28 cellular contexts compared by ENCODE assay signal in the genomic region with DNA sequence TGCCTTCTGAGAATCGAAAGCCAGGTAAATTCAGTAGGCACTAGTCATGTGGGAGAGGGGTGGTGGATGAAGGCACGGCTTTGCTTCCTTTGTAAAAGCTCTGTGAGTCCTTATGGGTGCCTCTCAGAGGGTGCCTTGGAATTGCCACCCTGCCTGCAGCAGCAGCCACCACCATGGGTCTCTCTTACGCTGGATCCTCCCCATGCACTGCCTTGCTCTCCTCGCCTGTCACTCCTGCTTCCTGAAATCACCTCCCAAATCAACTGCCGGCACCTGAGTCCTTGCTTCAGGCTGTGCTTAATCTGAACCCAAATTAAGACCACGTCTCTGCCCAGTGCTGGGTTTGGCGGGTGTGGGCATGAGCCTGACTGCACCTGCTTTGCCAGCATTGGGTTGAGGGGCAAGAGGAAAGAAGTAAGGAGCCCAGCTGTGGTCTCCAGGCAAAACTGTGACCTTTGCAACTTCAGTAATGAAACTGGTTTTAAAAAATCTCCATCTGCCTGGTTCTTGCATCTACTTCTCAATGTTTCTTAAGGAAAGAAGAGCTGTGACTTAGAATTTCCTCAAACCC.
"Had no signal": no experiment of that assay in that cellular context is flagged by ENCODE, and none has a peak within 500 bp of the region (broad histone marks: within the 10 kb centered on the region; RNA-seq: fewer than 3 reads in every experiment).

No MANE protein-coding gene starts in this region.

- H3K4me3 Mint-ChIP-seq: activated CD4-positive, alpha-beta memory T cell treated with anti-CD3 and anti-CD28 coated beads, Interleukin-2, amount 10 ng/mL, durations not matched to agents 7 days and 5 days; activated naive CD4-positive, alpha-beta T cell treated with anti-CD3 and anti-CD28 coated beads, Interleukin-2, amount 10 ng/mL, durations not matched to agents 7 days and 5 days; activated naive CD8-positive, alpha-beta T cell; activated naive CD8-positive, alpha-beta T cell treated with anti-CD3 and anti-CD28 coated beads, Interleukin-2, amount 50 U/mL, for 24 hours; brain had no signal

- H3K4me2 ChIP-seq: KMS-11 had no signal

- H3K27ac ChIP-seq: KMS-11, Peyer's patch, SJCRH30, SK-N-MC, WERI-Rb-1 had no signal

- ATAC-seq: activated naive CD8-positive, alpha-beta T cell treated with anti-CD3 and anti-CD28 coated beads, Interleukin-2, amount 50 U/mL, for 24 hours; PC-3 had no signal

- H3K4me3 ChIP-seq: Peyer's patch, SJCRH30, SK-N-MC had no signal

- DNase-seq: activated CD4-positive, alpha-beta memory T cell treated with anti-CD3 and anti-CD28 coated beads, Interleukin-2, amount 10 ng/mL, durations not matched to agents 7 days and 5 days; activated CD4-positive, alpha-beta T cell treated with anti-CD3 and anti-CD28 coated beads for 1 hour; activated CD4-positive, alpha-beta T cell treated with anti-CD3 and anti-CD28 coated beads for 48 hours; activated CD4-positive, CD25-positive, alpha-beta regulatory T cell; activated effector memory CD4-positive, alpha-beta T cell treated with Interleukin-2 at 50 U/mL for 16 hours; activated naive CD4-positive, alpha-beta T cell treated with anti-CD3 and anti-CD28 coated beads, Interleukin-2, amount 10 ng/mL, durations not matched to agents 7 days and 5 days; activated naive CD8-positive, alpha-beta T cell treated with anti-CD3 and anti-CD28 coated beads, Interleukin-2, amount 50 U/mL, for 24 hours; activated T-cell treated with anti-CD3 and anti-CD28 coated beads, Interleukin-2, amount 50 U/mL, for 48 hours; anterior cingulate cortex; caudate nucleus; NCI-H1105; NCI-H1417 treated with DMSO at 0.1 percent for 48 hours; NCI-H187 treated with DMSO at 0.1 percent for 48 hours; NCI-H2081 treated with DMSO at 0.1 percent for 48 hours; NCI-H524; NCI-H69; NCI-H82; NK-92 treated with Interleukin-12 subunit alpha and Interleukin-12 subunit beta, amount 100 ng/mL, for 24 hours; PC-3; Peyer's patch; SHP77; SJCRH30; T1000; WERI-Rb-1 had no signal

- H3K4me1 Mint-ChIP-seq: activated CD4-positive, alpha-beta memory T cell treated with anti-CD3 and anti-CD28 coated beads, Interleukin-2, amount 10 ng/mL, durations not matched to agents 7 days and 5 days; activated naive CD4-positive, alpha-beta T cell treated with anti-CD3 and anti-CD28 coated beads, Interleukin-2, amount 10 ng/mL, durations not matched to agents 7 days and 5 days; activated naive CD8-positive, alpha-beta T cell treated with anti-CD3 and anti-CD28 coated beads, Interleukin-2, amount 50 U/mL, for 24 hours had no signal

- H3K9ac ChIP-seq: KMS-11 had no signal

- H3K4me1 ChIP-seq: Peyer's patch, SJCRH30 had no signal

- H3K27me3 ChIP-seq: Peyer's patch, SJCRH30 had no signal

- H3K27ac Mint-ChIP-seq: activated CD4-positive, alpha-beta memory T cell treated with anti-CD3 and anti-CD28 coated beads, Interleukin-2, amount 10 ng/mL, durations not matched to agents 7 days and 5 days; activated naive CD4-positive, alpha-beta T cell treated with anti-CD3 and anti-CD28 coated beads, Interleukin-2, amount 10 ng/mL, durations not matched to agents 7 days and 5 days; activated naive CD8-positive, alpha-beta T cell; activated naive CD8-positive, alpha-beta T cell treated with anti-CD3 and anti-CD28 coated beads, Interleukin-2, amount 50 U/mL, for 24 hours; brain had no signal

- H3K36me3 Mint-ChIP-seq: activated naive CD4-positive, alpha-beta T cell treated with anti-CD3 and anti-CD28 coated beads, Interleukin-2, amount 10 ng/mL, durations not matched to agents 7 days and 5 days had no signal

- H3K36me3 ChIP-seq: Peyer's patch, SJCRH30, WERI-Rb-1 had no signal
